In genomic region chr5:14428302-14429081, GRCh38 we compare ENCODE assay signal across 12 cellular contexts.
A peak's percentile ranks its signal among the peaks of the same experiment; 100 is the strongest.
DNase-seq lines count a peak whose midpoint lies in the region; ATAC-seq and TF ChIP-seq lines count a peak whose summit lies in the region.
"Had no signal": no experiment of that assay in that cellular context is flagged by ENCODE, and none has a peak within 500 bp of the region (broad histone marks: within the 10 kb centered on the region; RNA-seq: fewer than 3 reads in every experiment).

No MANE protein-coding gene starts in this region.

- H3K4me1 Mint-ChIP-seq in MCF 10A (ENCODE audit: insufficient read depth, unreplicated experiment): no peaks in the 10 kb centered on the region

- H3K4me1 ChIP-seq in mammary epithelial cell (ENCODE audit: insufficient read depth, low read length) (no peaks in the 10 kb centered on the region), body of pancreas (peaks cover 27% of the 10 kb centered on the region), transverse colon (peaks cover 0 to 5% (median 0%) of the 10 kb centered on the region in 4 donors)
- H3K4me1 ChIP-seq: A549 had no signal

- WGBS in mammary epithelial cell (ENCODE audit: low coverage, missing lambda C conversion rate): 81% methylated on average over 10 of the region's 12 CpGs
- 39 to 53% methylated on average over 12 of the region's 12 CpGs for WGBS in body of pancreas, 2 donors
- WGBS in transverse colon (ENCODE audit: low coverage in 1 of 2), 2 donors: 68 to 74% methylated on average over 12 of the region's 12 CpGs

- no peak for TF ChIP-seq EP300 in transverse colon (IDR thresholded peaks at IDR 0.05; ENCODE audit: low read depth)

- dilution Hi-C loops in mammary epithelial cell (cut with HindIII; ENCODE audit: low sequenced_read_pairs): no loop called here

- H3K27ac Mint-ChIP-seq in MCF 10A (ENCODE audit: low read depth, unreplicated experiment): no peak overlapping the region
- H3K27ac Mint-ChIP-seq: IgD-negative memory B cell had no signal

- H2AFZ ChIP-seq in mammary epithelial cell (ENCODE audit: low read depth, low read length): no peak overlapping the region

- no peaks in the 10 kb centered on the region for H3K9me3 Mint-ChIP-seq in MCF 10A (ENCODE audit: unreplicated experiment)
- H3K9me3 Mint-ChIP-seq: IgD-negative memory B cell, type B pancreatic cell had no signal

- H3K36me3 ChIP-seq in mammary epithelial cell (ENCODE audit: insufficient read depth, low read length): peaks cover 2% of the 10 kb centered on the region
- H3K36me3 ChIP-seq in body of pancreas (replicated peaks in 1 of 2; ENCODE audit: insufficient read depth in 1 of 2, low read depth in 2 of 2): no peaks in the 10 kb centered on the region
- peaks cover 0 to 7% (median 3%) of the 10 kb centered on the region in 4 donors for H3K36me3 ChIP-seq in transverse colon

- H3K9ac ChIP-seq in mammary epithelial cell (ENCODE audit: insufficient read depth, low read length): no peak overlapping the region

- DNase-seq in mammary epithelial cell (peak; percentile 34), MCF 10A (ENCODE audit: unreplicated experiment) (no peak), body of pancreas (peak; percentile 42 to 70 (median 54)), kidney tubule cell (ENCODE audit: low spot score) (peak; percentile 59), nucleus accumbens (lab: John Stamatoyannopoulos, UW) (no peak), transverse colon (no peak), DMS153 treated with DMSO at 0.1 percent for 48 hours (lab: John Stamatoyannopoulos, UW; ENCODE audit: unreplicated experiment) (no peak)
- DNase-seq in activated effector memory CD4-positive, alpha-beta T cell treated with anti-CD3 and anti-CD28 coated beads, Interleukin-2, amount 50 U/mL, for 16 hours: no peak
- DNase-seq: NCI-H510A had no signal

- ATAC-seq in body of pancreas: peak; percentile 72

- intact Hi-C loops in mammary epithelial cell (cut with micrococcal nuclease): no loop called here
- intact Hi-C loops in MCF 10A (cut with micrococcal nuclease): no loop called here
- intact Hi-C loops in body of pancreas (cut with DNase I): no loop called here
- intact Hi-C loops in transverse colon (cut with DNase I; ENCODE audit: low total_unique reads): no loop called here

- H3K27me3 ChIP-seq in mammary epithelial cell (ENCODE audit: insufficient read depth, low read length) (no peaks in the 10 kb centered on the region), body of pancreas (no peaks in the 10 kb centered on the region), transverse colon (no peaks in the 10 kb centered on the region)

- POLR2A ChIA-PET in MCF 10A (lab: Yijun Ruan, JAX): no interaction called here

- in situ Hi-C loops in mammary epithelial cell (cut with MboI; ENCODE audit: low sequenced_read_pairs in 2 of 2) (no loop called here), transverse colon (cut with MboI; ENCODE audit: low pct_ligation_motif_present in 1 of 4, low pct_unique_long_range_greater_than_20kb in 1 of 4, low sequenced_read_pairs in 3 of 4) (no loop called here)

- no peaks in the 10 kb centered on the region for H4K20me1 ChIP-seq in mammary epithelial cell (ENCODE audit: insufficient read depth, low read length)

- TF ChIP-seq CTCF in mammary epithelial cell (conservative IDR thresholded peaks at IDR 0.05 in 1 of 2, IDR thresholded peaks at IDR 0.05 in 1 of 2; ENCODE audit: extremely low read depth in 1 of 2, insufficient read depth in 1 of 2, low read depth in 1 of 2, low read length in 2 of 2) (no peak), MCF 10A (IDR thresholded peaks at IDR 0.05; ENCODE audit: unreplicated experiment) (no peak), body of pancreas (IDR thresholded peaks at IDR 0.05) (no peak), transverse colon (IDR thresholded peaks at IDR 0.05) (no peak)

- TF ChIP-seq POLR2A in body of pancreas (IDR thresholded peaks at IDR 0.05): no peak
- TF ChIP-seq POLR2A in transverse colon (IDR thresholded peaks at IDR 0.05): no peak

- peaks cover 50% of the 10 kb centered on the region for H3K36me3 Mint-ChIP-seq in MCF 10A (ENCODE audit: insufficient read depth, unreplicated experiment)

- no peak overlapping the region for H3K4me3 Mint-ChIP-seq in MCF 10A (ENCODE audit: unreplicated experiment)
- H3K4me3 Mint-ChIP-seq: IgD-negative memory B cell, type B pancreatic cell had no signal

- H3K4me2 ChIP-seq in mammary epithelial cell (ENCODE audit: insufficient read depth, low read depth, low read length): no peak overlapping the region
- H3K4me2 ChIP-seq: A549 had no signal

- H3K27ac ChIP-seq in mammary epithelial cell (ENCODE audit: insufficient read depth, low read depth, low read length) (no peak overlapping the region), body of pancreas (peak overlapping the region; percentile 36 to 75 (median 67)), transverse colon (no peak overlapping the region)
- H3K27ac ChIP-seq: A549 had no signal

- H3K9me3 ChIP-seq in mammary epithelial cell (replicated peaks; ENCODE audit: insufficient read depth, low read length): no peaks in the 10 kb centered on the region
- no peaks in the 10 kb centered on the region for H3K9me3 ChIP-seq in body of pancreas
- no peaks in the 10 kb centered on the region for H3K9me3 ChIP-seq in transverse colon
- H3K9me3 ChIP-seq: A549 had no signal

- H3K79me2 ChIP-seq in mammary epithelial cell (ENCODE audit: insufficient read depth, low read length): peaks cover 58% of the 10 kb centered on the region

- H3K27me3 Mint-ChIP-seq in MCF 10A (ENCODE audit: insufficient read depth, unreplicated experiment): no peaks in the 10 kb centered on the region
- H3K27me3 Mint-ChIP-seq: IgD-negative memory B cell, type B pancreatic cell had no signal

- CTCF ChIA-PET in mammary epithelial cell (lab: Charles Lee; ENCODE audit: low non-redundant PET): no interaction called here
- CTCF ChIA-PET in MCF 10A (lab: Yijun Ruan, JAX): interaction anchor here (1.0 to 2.6 kb wide), 2 partner anchors 146 to 220 kb away, joined by 3 to 11 read pairs; no protein-coding TSS in a partner anchor

- BruUV-seq in mammary epithelial cell (replicated peaks; lab: Mats Ljungman, UMichigan): no TSS peak
- BruUV-seq in MCF 10A (replicated peaks; lab: Mats Ljungman, UMichigan): no TSS peak

- no peak overlapping the region for H3K4me3 ChIP-seq in mammary epithelial cell (replicated peaks in 1 of 3; ENCODE audit: insufficient read depth in 1 of 3, low read depth in 2 of 3, low read length in 3 of 3)
- no peak overlapping the region for H3K4me3 ChIP-seq in body of pancreas
- no peak overlapping the region for H3K4me3 ChIP-seq in transverse colon
- H3K4me3 ChIP-seq: A549 had no signal

Comparison
In these comparisons a context has a peak if more than half of its experiments do, and no peak if none do; other contexts are left out.
1. DNase-seq: peak in mammary epithelial cell (single experiment), body of pancreas (4 of 4) and kidney tubule cell (single experiment); none in MCF 10A (single experiment), nucleus accumbens (0 of 56), transverse colon (single experiment), activated effector memory CD4-positive, alpha-beta T cell treated with anti-CD3 and anti-CD28 coated beads, Interleukin-2, amount 50 U/mL, for 16 hours (single experiment) and DMS153 treated with DMSO at 0.1 percent for 48 hours (single experiment).
2. H3K27ac ChIP-seq: peak in body of pancreas (4 of 4); none in mammary epithelial cell (single experiment) and transverse colon (0 of 4).